ENCODE assay signal across 8 cellular contexts in genomic region chr11:78022397-78023396, GRCh38. TPM values are rescaled to one million over a fixed set of nuclear protein-coding genes. Genes with fewer than 3 reads are reported as not detected.
DNase-seq lines count a peak whose midpoint lies in the region; ATAC-seq, FAIRE-seq and TF ChIP-seq lines count a peak whose summit lies in the region.

Gene KCTD14, minus strand, starts transcription at chr11:78023276. Its CDS starts 27 bp downstream, at chr11:78023249.

- peaks cover 25% of the 10 kb centered on the region for H3K4me1 Mint-ChIP-seq in MCF 10A (ENCODE audit: insufficient read depth, unreplicated experiment)

- H3K9me3 ChIP-seq in upper lobe of right lung: no peaks in the 10 kb centered on the region
- no peaks in the 10 kb centered on the region for H3K9me3 ChIP-seq in Karpas-422 (ENCODE audit: low read length)

- H3K9ac ChIP-seq in Karpas-422 (ENCODE audit: low read length): no peak within 1 kb of the TSS

- no peaks in the 10 kb centered on the region for H3K79me2 ChIP-seq in Karpas-422 (ENCODE audit: low read length)

- no peaks in the 10 kb centered on the region for H3K27me3 Mint-ChIP-seq in MCF 10A (ENCODE audit: insufficient read depth, unreplicated experiment)

- H3K36me3 ChIP-seq in upper lobe of right lung (no peaks in the 10 kb centered on the region), Karpas-422 (ENCODE audit: insufficient read depth, low read length) (no peaks in the 10 kb centered on the region)

- intact Hi-C loops in MCF 10A (cut with micrococcal nuclease) (no loop called here), left colon (cut with DNase I, micrococcal nuclease) (no loop called here), upper lobe of right lung (cut with DNase I) (no loop called here)

- H3K4me3 ChIP-seq in upper lobe of right lung (peak within 1 kb of the TSS; percentile 58), Karpas-422 (ENCODE audit: low read length) (no peak within 1 kb of the TSS)

- H3K4me2 ChIP-seq in Karpas-422 (ENCODE audit: low read depth, low read length, poor library complexity, severe bottlenecking): no peak within 1 kb of the TSS

- H3K4me1 ChIP-seq in upper lobe of right lung (no peaks in the 10 kb centered on the region), Karpas-422 (ENCODE audit: low read length) (no peaks in the 10 kb centered on the region)

- H2AFZ ChIP-seq in Karpas-422 (ENCODE audit: low read length): no peak within 1 kb of the TSS

- CTCF ChIA-PET in MCF 10A (lab: Yijun Ruan, JAX): interaction anchor here (0.5 to 3.0 kb wide), 3 partner anchors 14 to 206 kb away, joined by 3 to 18 read pairs (median 5); no protein-coding TSS in a partner anchor

- no peaks in the 10 kb centered on the region for H3K9me2 ChIP-seq in Karpas-422 (replicated peaks; ENCODE audit: insufficient read depth, low read length)

- H4K20me1 ChIP-seq in Karpas-422 (ENCODE audit: insufficient read depth, low read depth, low read length): no peaks in the 10 kb centered on the region

- peak within 1 kb of the TSS; percentile 77 for H3K4me3 Mint-ChIP-seq in MCF 10A (ENCODE audit: unreplicated experiment)

- no TSS peak for BruUV-seq in MCF 10A (replicated peaks; lab: Mats Ljungman, UMichigan)

- POLR2A ChIA-PET in MCF 10A (lab: Yijun Ruan, JAX): interaction anchor here (1.4 kb wide), 1 partner anchor 28 kb away, joined by 5 read pairs; the partner anchor contains the start of gene INTS4

- H3K27me3 ChIP-seq in upper lobe of right lung (no peaks in the 10 kb centered on the region), Karpas-422 (ENCODE audit: low read length) (no peaks in the 10 kb centered on the region)

- no peak for FAIRE-seq in frontal cortex (lab: Jason Lieb, UNC)

- no peaks in the 10 kb centered on the region for H3K9me3 Mint-ChIP-seq in MCF 10A (ENCODE audit: unreplicated experiment)

- peak; percentile 66 for DNase-seq in NCI-H2029 (lab: John Stamatoyannopoulos, UW)
- no peak for DNase-seq in NCI-H2029 treated with DMSO at 0.1 percent for 48 hours (lab: John Stamatoyannopoulos, UW)
- DNase-seq in MCF 10A (ENCODE audit: unreplicated experiment): peak; percentile 35
- DNase-seq in left colon: peak; percentile 72 to 74
- peak; percentile 84 for DNase-seq in upper lobe of right lung
- no peak for DNase-seq in Karpas-422
- DNase-seq in frontal cortex (ENCODE audit: low spot score in 2 of 2): no peak

- ATAC-seq in left colon: peak; percentile 93
- peak; percentile 93 for ATAC-seq in upper lobe of right lung
- ATAC-seq in HG02884 (IDR thresholded peaks at IDR 0.05; ENCODE audit: unreplicated experiment): no peak

- TF ChIP-seq CTCF in MCF 10A (IDR thresholded peaks at IDR 0.05; ENCODE audit: unreplicated experiment) (no peak), upper lobe of right lung (IDR thresholded peaks at IDR 0.05) (no peak)

- peak within 1 kb of the TSS; percentile 72 for H3K27ac ChIP-seq in upper lobe of right lung
- no peak within 1 kb of the TSS for H3K27ac ChIP-seq in Karpas-422 (ENCODE audit: low read length)

- H3K27ac Mint-ChIP-seq in MCF 10A (ENCODE audit: low read depth, unreplicated experiment): peak within 1 kb of the TSS; percentile 60

- H3K36me3 Mint-ChIP-seq in MCF 10A (ENCODE audit: insufficient read depth, unreplicated experiment): no peaks in the 10 kb centered on the region

RNA-seq across cellular contexts. Expression of gene KCTD14, which starts in this region (rescaled TPM):
- total RNA-seq in MCF 10A (2022) (1.5 and 2.2 TPM in 2 replicates), left colon (10 to 100 TPM; 11.9 to 13.8 TPM), upper lobe of right lung (13.6 TPM), frontal cortex (0.82 TPM)
- 1.0 TPM in 1 of 2 replicates, not detected in the other for total RNA-seq in Karpas-422 (2014; rRNA removed; shearing (Covaris generic); ENCODE audit: low replicate concordance)

Comparison
In these comparisons a context has a peak if more than half of its experiments do, and no peak if none do; other contexts are left out.
1. DNase-seq: peak in NCI-H2029 (single experiment), MCF 10A (single experiment), left colon (2 of 2) and upper lobe of right lung (single experiment); none in NCI-H2029 treated with DMSO at 0.1 percent for 48 hours (single experiment), Karpas-422 (single experiment) and frontal cortex (0 of 2).